In the genomic region with DNA sequence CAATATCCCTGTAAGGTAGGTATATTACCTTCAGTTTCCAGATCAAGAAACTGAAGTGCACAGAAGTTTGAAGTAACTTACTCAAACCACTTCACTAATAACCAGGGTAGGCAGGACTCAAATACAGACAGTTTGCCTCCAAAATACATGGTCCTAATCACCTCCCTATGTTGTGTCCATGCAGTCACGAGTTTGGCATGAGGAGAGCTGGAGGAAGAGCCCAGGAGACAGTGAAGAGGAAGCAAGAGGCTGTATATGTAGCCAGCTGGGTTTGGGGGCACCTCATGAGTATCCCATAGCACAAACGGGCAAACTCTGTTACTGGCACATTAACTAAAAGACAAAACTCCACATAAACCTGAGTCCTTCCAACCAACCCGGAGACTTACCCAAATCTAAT, we compare ENCODE assay signal across 18 cellular contexts.
DNase-seq lines count a peak whose midpoint lies in the region; ATAC-seq and TF ChIP-seq lines count a peak whose summit lies in the region.
"Had no signal": no experiment of that assay in that cellular context is flagged by ENCODE, and none has a peak within 500 bp of the region (broad histone marks: within the 10 kb centered on the region; RNA-seq: fewer than 3 reads in every experiment).

No MANE protein-coding gene starts in this region.

- no peak for TF ChIP-seq EP300 in SK-N-SH (IDR thresholded peaks at IDR 0.05; ENCODE audit: borderline replicate concordance in 1 of 2, low read depth in 1 of 2, low read length in 1 of 2)

- 93% methylated on average over 3 of the region's 3 CpGs for WGBS in SK-N-SH (ENCODE audit: low lambda C conversion rate)

- DNase-seq in T-helper 1 cell (no peak), progenitor cell of endocrine pancreas (ENCODE audit: low spot score, unreplicated experiment) (no peak), GF-D8 (lab: John Stamatoyannopoulos, UW) (no peak), SK-N-SH (no peak)
- no peak for DNase-seq in activated naive CD8-positive, alpha-beta T cell treated with anti-CD3 and anti-CD28 coated beads for 36 hours
- DNase-seq in activated CD4-positive, CD25-positive, alpha-beta regulatory T cell treated with anti-CD3 and anti-CD28 coated beads, Interleukin-2, amount 50 U/mL, for 72 hours, result no peak
- DNase-seq: activated CD8-positive, alpha-beta memory T cell treated with anti-CD3 and anti-CD28 coated beads for 24 hours; amniotic stem cell; heart right ventricle; left cardiac atrium; NCI-H187; NCI-H748 treated with DMSO at 0.1 percent for 48 hours; right cardiac atrium; RPMI8226; T1000 had no signal

- peaks cover 45% of the 10 kb centered on the region for H3K36me3 Mint-ChIP-seq in T-helper 1 cell treated with Interleukin-12 subunit alpha and Interleukin-12 subunit beta and Interleukin-4 antibody, amounts not matched to agents 30 μg/mL and 1 μg/mL, for 36 hours (ENCODE audit: low read depth)
- peaks cover 65% of the 10 kb centered on the region for H3K36me3 Mint-ChIP-seq in activated naive CD8-positive, alpha-beta T cell treated with anti-CD3 and anti-CD28 coated beads for 36 hours
- peaks cover 31% of the 10 kb centered on the region for H3K36me3 Mint-ChIP-seq in progenitor cell of endocrine pancreas (ENCODE audit: insufficient read depth)

- peaks cover 28 to 53% of the 10 kb centered on the region in 2 experiments for H3K36me3 ChIP-seq in SK-N-SH (replicated peaks in 1 of 2; ENCODE audit: control insufficient read depth in 1 of 2, insufficient read depth in 2 of 2, low read length in 1 of 2)

- TF ChIP-seq RAD21 in SK-N-SH (IDR thresholded peaks at IDR 0.05; ENCODE audit: low read length), result no peak

- no peaks in the 10 kb centered on the region for H4K20me1 ChIP-seq in SK-N-SH (ENCODE audit: insufficient read depth)

- H3K27ac Mint-ChIP-seq in T-helper 1 cell treated with Interleukin-12 subunit alpha and Interleukin-12 subunit beta and Interleukin-4 antibody, amounts not matched to agents 30 μg/mL and 1 μg/mL, for 36 hours, result peak overlapping the region; percentile 93
- H3K27ac Mint-ChIP-seq in activated naive CD8-positive, alpha-beta T cell treated with anti-CD3 and anti-CD28 coated beads for 36 hours, result peak overlapping the region; percentile 2
- H3K27ac Mint-ChIP-seq in progenitor cell of endocrine pancreas, result peak overlapping the region; percentile 6

- peaks cover 47% of the 10 kb centered on the region for H3K4me1 Mint-ChIP-seq in T-helper 1 cell treated with Interleukin-12 subunit alpha and Interleukin-12 subunit beta and Interleukin-4 antibody, amounts not matched to agents 30 μg/mL and 1 μg/mL, for 36 hours (ENCODE audit: low read depth)
- H3K4me1 Mint-ChIP-seq in activated naive CD8-positive, alpha-beta T cell treated with anti-CD3 and anti-CD28 coated beads for 36 hours, result peaks cover 47% of the 10 kb centered on the region
- H3K4me1 Mint-ChIP-seq in progenitor cell of endocrine pancreas (ENCODE audit: low read depth), result no peaks in the 10 kb centered on the region

- peak overlapping the region; percentile 65 for H3K4me3 Mint-ChIP-seq in T-helper 1 cell treated with Interleukin-12 subunit alpha and Interleukin-12 subunit beta and Interleukin-4 antibody, amounts not matched to agents 30 μg/mL and 1 μg/mL, for 36 hours
- H3K4me3 Mint-ChIP-seq in activated naive CD8-positive, alpha-beta T cell treated with anti-CD3 and anti-CD28 coated beads for 36 hours, result no peak overlapping the region
- H3K4me3 Mint-ChIP-seq in progenitor cell of endocrine pancreas (ENCODE audit: low read depth), result no peak overlapping the region

- ATAC-seq in GM19452 (IDR thresholded peaks at IDR 0.05; ENCODE audit: unreplicated experiment), result peak; percentile 5
- ATAC-seq: heart right ventricle, left cardiac atrium, right cardiac atrium had no signal

- no peak overlapping the region for H3K9ac ChIP-seq in SK-N-SH

- POLR2A ChIA-PET in SK-N-SH (lab: Yijun Ruan, JAX), result no interaction called here

- CTCF ChIA-PET in SK-N-SH (lab: Yijun Ruan, JAX), result interaction anchor here (0.7 to 1.5 kb wide), 2 partner anchors 8 to 11 kb away, joined by 4 read pairs; no protein-coding TSS in a partner anchor

- no peaks in the 10 kb centered on the region for H3K9me2 ChIP-seq in SK-N-SH

- no peak overlapping the region for H3K4me3 ChIP-seq in SK-N-SH (ENCODE audit: low read depth in 2 of 2, low read length in 1 of 2)
- H3K4me3 ChIP-seq: esophagus muscularis mucosa had no signal

- H3K79me2 ChIP-seq in SK-N-SH (ENCODE audit: insufficient read depth), result peaks cover 25% of the 10 kb centered on the region

- TF ChIP-seq CTCF in progenitor cell of endocrine pancreas (IDR thresholded peaks at IDR 0.05; ENCODE audit: unreplicated experiment) (no peak), SK-N-SH (IDR thresholded peaks at IDR 0.05) (no peak)

- H3K9me3 ChIP-seq in SK-N-SH, result no peaks in the 10 kb centered on the region
- H3K9me3 ChIP-seq: esophagus muscularis mucosa, heart right ventricle had no signal

- H3K27ac ChIP-seq in SK-N-SH (ENCODE audit: low read depth in 2 of 2, low read length in 1 of 2), result no peak overlapping the region
- H3K27ac ChIP-seq: esophagus muscularis mucosa had no signal

- H3K27me3 ChIP-seq in SK-N-SH (ENCODE audit: insufficient read depth), result no peaks in the 10 kb centered on the region
- H3K27me3 ChIP-seq: esophagus muscularis mucosa, heart right ventricle had no signal

- H3F3A ChIP-seq in SK-N-SH (replicated peaks; ENCODE audit: insufficient read depth), result peaks cover 6% of the 10 kb centered on the region

- H2AFZ ChIP-seq in SK-N-SH (ENCODE audit: low read depth), result no peak overlapping the region

- no peaks in the 10 kb centered on the region for H3K9me3 Mint-ChIP-seq in T-helper 1 cell treated with Interleukin-12 subunit alpha and Interleukin-12 subunit beta and Interleukin-4 antibody, amounts not matched to agents 30 μg/mL and 1 μg/mL, for 36 hours
- H3K9me3 Mint-ChIP-seq in activated naive CD8-positive, alpha-beta T cell treated with anti-CD3 and anti-CD28 coated beads for 36 hours, result no peaks in the 10 kb centered on the region
- H3K9me3 Mint-ChIP-seq in progenitor cell of endocrine pancreas (ENCODE audit: low read depth), result no peaks in the 10 kb centered on the region

- no peaks in the 10 kb centered on the region for H3K4me1 ChIP-seq in SK-N-SH (ENCODE audit: control insufficient read depth in 1 of 2, insufficient read depth in 2 of 2, low read depth in 1 of 2, low read length in 1 of 2)
- H3K4me1 ChIP-seq: esophagus muscularis mucosa had no signal

- H3K27me3 Mint-ChIP-seq in T-helper 1 cell treated with Interleukin-12 subunit alpha and Interleukin-12 subunit beta and Interleukin-4 antibody, amounts not matched to agents 30 μg/mL and 1 μg/mL, for 36 hours (ENCODE audit: low read depth), result no peaks in the 10 kb centered on the region
- H3K27me3 Mint-ChIP-seq in activated naive CD8-positive, alpha-beta T cell treated with anti-CD3 and anti-CD28 coated beads for 36 hours, result no peaks in the 10 kb centered on the region
- H3K27me3 Mint-ChIP-seq in progenitor cell of endocrine pancreas, result no peaks in the 10 kb centered on the region

- H3K4me2 ChIP-seq in SK-N-SH, result no peak overlapping the region

TF ChIP-seq in SK-N-SH, 30 proteins besides CTCF, POLR2A, EP300 and RAD21:
- TF ChIP-seq FOXJ3 (CRISPR knock-in tag; IDR thresholded peaks at IDR 0.05) (no peak), FOXM1 (IDR thresholded peaks at IDR 0.05; ENCODE audit: low read depth) (no peak), EZH2phosphoT487 (IDR thresholded peaks at IDR 0.05; ENCODE audit: borderline replicate concordance, low read depth) (no peak), MEF2A (IDR thresholded peaks at IDR 0.05; ENCODE audit: borderline replicate concordance, low read depth) (no peak), TAF1 (IDR thresholded peaks at IDR 0.05; ENCODE audit: borderline replicate concordance, low read depth, low read length) (no peak), RCOR1 (IDR thresholded peaks at IDR 0.05; ENCODE audit: low read length) (no peak), REST (IDR thresholded peaks at IDR 0.05; ENCODE audit: low read depth, low read length) (no peak)

Comparison
In these comparisons a context has a peak if more than half of its experiments do, and no peak if none do; other contexts are left out.
1. H3K27ac Mint-ChIP-seq: peak in every context shown above with its lines; median percentile 93 in T-helper 1 cell treated with Interleukin-12 subunit alpha and Interleukin-12 subunit beta and Interleukin-4 antibody, amounts not matched to agents 30 μg/mL and 1 μg/mL, for 36 hours; 6 in progenitor cell of endocrine pancreas; 2 in activated naive CD8-positive, alpha-beta T cell treated with anti-CD3 and anti-CD28 coated beads for 36 hours.